ENCODE assay signal across 16 cellular contexts in genomic region chr10:3708830-3709229, GRCh38.
DNase-seq lines count a peak whose midpoint lies in the region; ATAC-seq and TF ChIP-seq lines count a peak whose summit lies in the region.
"Had no signal": no experiment of that assay in that cellular context is flagged by ENCODE, and none has a peak within 500 bp of the region (broad histone marks: within the 10 kb centered on the region; RNA-seq: fewer than 3 reads in every experiment).

No MANE protein-coding gene starts in this region.

- DNase-seq in EH (ENCODE audit: low read depth) (peak; percentile 33), SK-N-SH (peak; percentile 42), brain microvascular endothelial cell (peak; percentile 50), omental fat pad (ENCODE audit: low spot score) (no peak), left ventricle myocardium superior (no peak), NCI-H2107 treated with DMSO at 0.1 percent for 48 hours (lab: John Stamatoyannopoulos, UW; ENCODE audit: unreplicated experiment) (no peak)
- DNase-seq: AML-193; CD4-positive, alpha-beta T cell; DND-41; Karpas-422; MM.1S; NCI-H1105; NCI-H187 treated with DMSO at 0.1 percent for 48 hours; NCI-H524; SIG-M5 had no signal

- CTCF ChIA-PET in SK-N-SH (lab: Yijun Ruan, JAX): no interaction called here

- peaks cover 19% of the 10 kb centered on the region for H3F3A ChIP-seq in SK-N-SH (replicated peaks; ENCODE audit: insufficient read depth)

- H2AFZ ChIP-seq in SK-N-SH (ENCODE audit: low read depth): peak overlapping the region; percentile 61; the same call in 1 of the 2 replicates

- H3K9me2 ChIP-seq in SK-N-SH: no peaks in the 10 kb centered on the region

- in situ Hi-C loops in brain microvascular endothelial cell (cut with HindIII; ENCODE audit: low pct_ligation_motif_present, low sequenced_read_pairs): no loop called here

- WGBS in SK-N-SH (ENCODE audit: low lambda C conversion rate): 8% methylated on average over 5 of the region's 5 CpGs

- peak; percentile 64 to 78; a peak in 3 of 4 replicates for TF ChIP-seq EP300 in SK-N-SH (IDR thresholded peaks at IDR 0.05; ENCODE audit: borderline replicate concordance in 1 of 2, low read depth in 1 of 2, low read length in 1 of 2)

- peaks cover 10% of the 10 kb centered on the region; the same call in 1 of the 2 replicates for H3K9me3 ChIP-seq in SK-N-SH

- H3K4me3 ChIP-seq in SK-N-SH (ENCODE audit: low read depth in 2 of 2, low read length in 1 of 2) (no peak overlapping the region), brain microvascular endothelial cell (ENCODE audit: low read depth, low read length) (no peak overlapping the region)

- TF ChIP-seq RAD21 in SK-N-SH (IDR thresholded peaks at IDR 0.05; ENCODE audit: low read length): no peak

- no peak for TF ChIP-seq CTCF in SK-N-SH (IDR thresholded peaks at IDR 0.05)
- TF ChIP-seq CTCF in brain microvascular endothelial cell (IDR thresholded peaks at IDR 0.05; ENCODE audit: low read depth, low read length, missing control alignments): no peak
- no peak for TF ChIP-seq CTCF in omental fat pad (IDR thresholded peaks at IDR 0.05)

- no peaks in the 10 kb centered on the region for H3K36me3 ChIP-seq in SK-N-SH (replicated peaks in 1 of 2; ENCODE audit: control insufficient read depth in 1 of 2, insufficient read depth in 2 of 2, low read length in 1 of 2)
- no peaks in the 10 kb centered on the region for H3K36me3 ChIP-seq in brain microvascular endothelial cell (replicated peaks)

- H3K79me2 ChIP-seq in SK-N-SH (ENCODE audit: insufficient read depth): no peaks in the 10 kb centered on the region

- H3K27me3 ChIP-seq in SK-N-SH (ENCODE audit: insufficient read depth): no peaks in the 10 kb centered on the region
- no peaks in the 10 kb centered on the region for H3K27me3 ChIP-seq in brain microvascular endothelial cell (replicated peaks)

- no peaks in the 10 kb centered on the region for H4K20me1 ChIP-seq in SK-N-SH (ENCODE audit: insufficient read depth)

- intact Hi-C loops in left ventricle myocardium superior (cut with micrococcal nuclease): no loop called here

- POLR2A ChIA-PET in SK-N-SH (lab: Yijun Ruan, JAX): no interaction called here

- peak overlapping the region; percentile 48 for H3K4me2 ChIP-seq in SK-N-SH

- ATAC-seq in omental fat pad (ENCODE audit: low FRiP score) (peak; percentile 32), HG03571 (IDR thresholded peaks at IDR 0.05; ENCODE audit: unreplicated experiment) (no peak), left ventricle myocardium superior (no peak)

- H3K9ac ChIP-seq in SK-N-SH: peak overlapping the region; percentile 54; the same call in 1 of the 2 replicates

- H3K27ac ChIP-seq in SK-N-SH (ENCODE audit: low read depth in 2 of 2, low read length in 1 of 2): peak overlapping the region in 1 of 2 experiments; percentile 91; a peak in 3 of 4 replicates
- no peak overlapping the region for H3K27ac ChIP-seq in brain microvascular endothelial cell

- H3K4me1 ChIP-seq in SK-N-SH (ENCODE audit: control insufficient read depth in 1 of 2, insufficient read depth in 2 of 2, low read depth in 1 of 2, low read length in 1 of 2): peaks cover 7 to 11% of the 10 kb centered on the region in 2 experiments

TF ChIP-seq in SK-N-SH, 30 proteins besides CTCF, POLR2A, EP300 and RAD21:
- TF ChIP-seq TAF1 (IDR thresholded peaks at IDR 0.05; ENCODE audit: borderline replicate concordance, low read depth, low read length) (no peak), TEAD4 (IDR thresholded peaks at IDR 0.05; ENCODE audit: borderline replicate concordance, insufficient read depth) (peak; percentile 39; the same call in 1 of the 2 replicates), JUND (IDR thresholded peaks at IDR 0.05) (peak; percentile 68), TCF12 (IDR thresholded peaks at IDR 0.05) (peak; percentile 80), FOSL2 (IDR thresholded peaks at IDR 0.05; ENCODE audit: borderline replicate concordance, low read depth) (peak; percentile 45; the same call in 1 of the 2 replicates), RXRA (IDR thresholded peaks at IDR 0.05; ENCODE audit: borderline replicate concordance, low read depth) (peak; percentile 45; the same call in 1 of the 2 replicates), GATA2 (CRISPR knock-in tag; IDR thresholded peaks at IDR 0.05) (peak; percentile 51; the same call in 1 of the 2 replicates), EZH2phosphoT487 (IDR thresholded peaks at IDR 0.05; ENCODE audit: borderline replicate concordance, low read depth) (no peak), RCOR1 (IDR thresholded peaks at IDR 0.05; ENCODE audit: low read length) (0 out of 2 replicates have a peak, but pooled peaks have one; percentile 7), PBX3 (IDR thresholded peaks at IDR 0.05) (peak; percentile 88), MXI1 (IDR thresholded peaks at IDR 0.05; ENCODE audit: low read depth, low read length) (no peak)
TF ChIP-seq in SK-N-SH: peak in this region for 8.

Comparison
In these comparisons a context has a peak if more than half of its experiments do, and no peak if none do; other contexts are left out.
1. DNase-seq: peak in EH (single experiment), SK-N-SH (single experiment) and brain microvascular endothelial cell (single experiment); none in omental fat pad (single experiment), left ventricle myocardium superior (single experiment) and NCI-H2107 treated with DMSO at 0.1 percent for 48 hours (single experiment).